In genomic region chr1:202145325-202146140, GRCh38 we compare ENCODE assay signal across 8 cellular contexts. TPM values are rescaled to one million over a fixed set of nuclear protein-coding genes. Genes with fewer than 3 reads are reported as not detected.
A peak's percentile ranks its signal among the peaks of the same experiment; 100 is the strongest.
DNase-seq lines count a peak whose midpoint lies in the region; ATAC-seq and TF ChIP-seq lines count a peak whose summit lies in the region.

No MANE protein-coding gene starts in this region.

- peak overlapping the region; percentile 90 to 98 (median 97) for H3K27ac Mint-ChIP-seq in brain

- peak overlapping the region; percentile 96 for H3K4me3 ChIP-seq in mononuclear cell (ENCODE audit: low read length)

- H3K9me3 Mint-ChIP-seq in brain = peaks cover 0 to 3% (median 0%) of the 10 kb centered on the region in 5 experiments

- peak overlapping the region; percentile 87 to 97 (median 91) for H3K4me3 Mint-ChIP-seq in brain

- TF ChIP-seq CTCF in brain (conservative IDR thresholded peaks at IDR 0.05) = no peak

- H3K27me3 ChIP-seq in mononuclear cell (ENCODE audit: insufficient read depth, low read length) = no peaks in the 10 kb centered on the region

- no peak for ATAC-seq in HG02970 (IDR thresholded peaks at IDR 0.05; ENCODE audit: low FRiP score, unreplicated experiment)

- peaks cover 39% of the 10 kb centered on the region for H3K4me1 Mint-ChIP-seq in brain

- peaks cover 7% of the 10 kb centered on the region for H3K27me3 Mint-ChIP-seq in brain

- no peaks in the 10 kb centered on the region for H3K9me3 ChIP-seq in mononuclear cell (ENCODE audit: low read depth, low read length)

- DNase-seq in GM03348 (ENCODE audit: low spot score) (peak; percentile 30), NOMO-1 treated with DMSO at 0.1 percent for 48 hours (lab: John Stamatoyannopoulos, UW; ENCODE audit: unreplicated experiment) (peak; percentile 25), mesenteric fat pad (ENCODE audit: low spot score) (no peak), NCI-H2196 (lab: John Stamatoyannopoulos, UW; ENCODE audit: unreplicated experiment) (no peak), DMS114 treated with DMSO at 0.1 percent for 48 hours (lab: John Stamatoyannopoulos, UW; ENCODE audit: unreplicated experiment) (no peak)

- H3K36me3 Mint-ChIP-seq in brain = peaks cover 20% of the 10 kb centered on the region

- peaks cover 38% of the 10 kb centered on the region for H3K4me1 ChIP-seq in mononuclear cell (ENCODE audit: insufficient read depth, low read length)

RNA-seq across cellular contexts. Expression of gene ARL8A, which starts 1.0 kb away (rescaled TPM):
- polyA plus RNA-seq in brain (ENCODE audit: insufficient read depth, low read depth, low replicate concordance) = 131 TPM
- total RNA-seq in mononuclear cell = 63.6 TPM
- total RNA-seq in mesenteric fat pad = 106 TPM

RNA-seq across cellular contexts. Expression of gene PTPN7, which starts 14.9 kb away (rescaled TPM):
- polyA plus RNA-seq in brain (ENCODE audit: insufficient read depth, low read depth, low replicate concordance) = 0.29 TPM
- total RNA-seq in mononuclear cell = 51.7 TPM
- 3.0 TPM for total RNA-seq in mesenteric fat pad

RNA-seq across cellular contexts. Expression of gene GPR37L1, which starts 22.8 kb away (rescaled TPM):
- 32.7 TPM for polyA plus RNA-seq in brain (ENCODE audit: insufficient read depth, low read depth, low replicate concordance)
- total RNA-seq in mononuclear cell (not detected), mesenteric fat pad (not detected)

RNA-seq across cellular contexts. Expression of gene LGR6, which starts 48.1 kb away (rescaled TPM):
- polyA plus RNA-seq in brain (ENCODE audit: insufficient read depth, low read depth, low replicate concordance) = 0.66 TPM
- total RNA-seq in mononuclear cell (1.3 TPM), mesenteric fat pad (0.35 TPM)

Comparison
In these comparisons a context has a peak if more than half of its experiments do, and no peak if none do; other contexts are left out.
1. DNase-seq: peak in GM03348 (single experiment) and NOMO-1 treated with DMSO at 0.1 percent for 48 hours (single experiment); none in mesenteric fat pad (single experiment), NCI-H2196 (single experiment) and DMS114 treated with DMSO at 0.1 percent for 48 hours (single experiment).
2. RNA of gene PTPN7, which starts 14.9 kb away (total RNA-seq): 51.7 TPM in mononuclear cell (single experiment); 3.0 TPM in mesenteric fat pad (single experiment); every median in the first group is over 10 times any median in the second.